10 cellular contexts compared by ENCODE assay signal in the genomic region with DNA sequence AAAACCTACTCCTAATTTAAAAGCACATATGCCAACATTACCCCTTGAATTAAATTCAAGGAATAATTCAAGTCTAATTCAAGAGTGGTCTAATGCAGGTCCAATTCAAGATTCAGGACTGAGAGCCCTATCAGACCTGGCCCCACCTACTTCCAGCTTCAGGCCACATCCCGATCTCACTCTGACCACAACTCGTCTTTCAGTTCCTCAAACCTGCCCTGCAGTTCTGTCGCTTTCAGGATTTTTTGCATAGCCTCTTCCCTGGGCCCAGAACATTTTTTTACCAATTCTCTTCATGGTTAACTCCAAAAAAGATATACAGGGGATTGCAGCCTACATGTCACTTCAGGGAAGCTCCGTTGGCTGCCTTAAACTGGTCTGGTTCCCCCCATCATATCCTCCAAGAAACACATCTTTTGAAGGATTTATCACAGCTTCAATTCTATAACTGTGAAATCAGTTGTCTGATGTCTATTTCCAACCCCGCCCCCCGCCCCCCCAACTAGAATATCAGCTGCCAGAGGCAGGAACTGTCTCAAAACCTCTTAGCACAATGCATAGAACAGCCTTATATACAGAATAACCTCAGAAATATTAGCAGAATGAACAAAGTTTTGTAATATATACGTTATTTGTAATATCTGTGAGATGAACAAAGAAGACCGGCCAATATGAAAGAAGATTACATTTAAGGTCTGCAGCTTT. TPM values are rescaled to one million over a fixed set of nuclear protein-coding genes. Genes with fewer than 3 reads are reported as not detected.
DNase-seq lines count a peak whose midpoint lies in the region; ATAC-seq and TF ChIP-seq lines count a peak whose summit lies in the region.
"Had no signal": no experiment of that assay in that cellular context is flagged by ENCODE, and none has a peak within 500 bp of the region (broad histone marks: within the 10 kb centered on the region; RNA-seq: fewer than 3 reads in every experiment).

No MANE protein-coding gene starts in this region.

- H3K4me3 Mint-ChIP-seq in immature natural killer cell = peak overlapping the region; percentile 40 to 81 (median 65)
- no peak overlapping the region for H3K4me3 Mint-ChIP-seq in activated T-cell treated with anti-CD3 and anti-CD28 coated beads, Interleukin-2, amount 50 U/mL, for 4 hours

- H3K9ac ChIP-seq in MM.1S (ENCODE audit: low read length) = no peak overlapping the region

- H3K27ac ChIP-seq in MM.1S (ENCODE audit: low read length) = peak overlapping the region; percentile 46; the same call in 1 of the 2 replicates

- H3F3A ChIP-seq in MM.1S (ENCODE audit: insufficient read depth, low read length) = peaks cover 9% of the 10 kb centered on the region

- peaks cover 0 to 5% (median 0%) of the 10 kb centered on the region in 3 donors for H3K36me3 Mint-ChIP-seq in immature natural killer cell
- H3K36me3 Mint-ChIP-seq in activated T-cell treated with anti-CD3 and anti-CD28 coated beads, Interleukin-2, amount 50 U/mL, for 4 hours (ENCODE audit: insufficient read depth) = peaks cover 13% of the 10 kb centered on the region

- TF ChIP-seq CTCF in MM.1S (IDR thresholded peaks at IDR 0.05; ENCODE audit: low read length) = no peak

- H3K9me3 ChIP-seq in MM.1S (replicated peaks; ENCODE audit: insufficient read depth, low read length) = no peaks in the 10 kb centered on the region

- H2AFZ ChIP-seq in MM.1S (ENCODE audit: low read length) = no peak overlapping the region

- ATAC-seq in GM18519 (IDR thresholded peaks at IDR 0.05; ENCODE audit: low FRiP score, unreplicated experiment) = peak; percentile 74
- no peak for ATAC-seq in activated T-cell treated with anti-CD3 and anti-CD28 coated beads, Interleukin-2, amount 50 U/mL, for 4 hours

- H3K27ac Mint-ChIP-seq in immature natural killer cell = peak overlapping the region in 4 of 6 donors; percentile 8 to 73 (median 42)

- DNase-seq in H7 = peak; percentile 33
- DNase-seq in MM.1S = peak; percentile 79
- peak in 2 of 3 donors; percentile 35 for DNase-seq in immature natural killer cell
- DNase-seq in NCI-H226 = no peak
- no peak for DNase-seq in NCI-H524 (lab: John Stamatoyannopoulos, UW)
- no peak for DNase-seq in stimulated activated CD4-positive, alpha-beta T cell treated with anti-CD3 and anti-CD28 coated beads, Interleukin-12 subunit alpha, Interleukin-12 subunit beta, amount 100 ng/mL, for 4 hours
- DNase-seq in activated T-cell treated with anti-CD3 and anti-CD28 coated beads, Interleukin-2, amount 50 U/mL, for 4 hours = no peak
- DNase-seq: left cardiac atrium had no signal

- H3K36me3 ChIP-seq in H7 (replicated peaks; ENCODE audit: control insufficient read depth, insufficient read depth, low read length) (peaks cover 2% of the 10 kb centered on the region; the same call in 1 of the 2 replicates), MM.1S (replicated peaks; ENCODE audit: insufficient read depth, low read length) (no peaks in the 10 kb centered on the region)

- H3K9me3 Mint-ChIP-seq in immature natural killer cell = no peaks in the 10 kb centered on the region
- H3K9me3 Mint-ChIP-seq in activated T-cell treated with anti-CD3 and anti-CD28 coated beads, Interleukin-2, amount 50 U/mL, for 4 hours = no peaks in the 10 kb centered on the region
- H3K9me3 Mint-ChIP-seq: activated naive CD4-positive, alpha-beta T cell treated with anti-CD3 and anti-CD28 coated beads, Interleukin-2, amount 50 U/mL, for 24 hours had no signal

- no peak overlapping the region for H3K4me3 ChIP-seq in H7 (ENCODE audit: insufficient read depth, low read depth, low read length)
- H3K4me3 ChIP-seq in MM.1S (ENCODE audit: low read length) = peak overlapping the region; percentile 11; the same call in 1 of the 2 replicates

- H3K9me2 ChIP-seq in MM.1S (replicated peaks; ENCODE audit: insufficient read depth, low read length) = no peaks in the 10 kb centered on the region

- peak overlapping the region; percentile 70 for H3K4me2 ChIP-seq in MM.1S (ENCODE audit: low read depth, low read length)

- H3K27me3 Mint-ChIP-seq in immature natural killer cell (ENCODE audit: low read depth in 3 of 3) = no peaks in the 10 kb centered on the region
- no peaks in the 10 kb centered on the region for H3K27me3 Mint-ChIP-seq in activated T-cell treated with anti-CD3 and anti-CD28 coated beads, Interleukin-2, amount 50 U/mL, for 4 hours (ENCODE audit: low read depth)
- H3K27me3 Mint-ChIP-seq: activated naive CD4-positive, alpha-beta T cell treated with anti-CD3 and anti-CD28 coated beads, Interleukin-2, amount 50 U/mL, for 24 hours had no signal

- peaks cover 23% of the 10 kb centered on the region for H3K4me1 ChIP-seq in MM.1S (ENCODE audit: low read length)

- H3K79me2 ChIP-seq in MM.1S (ENCODE audit: low read length) = peaks cover 71% of the 10 kb centered on the region

- H4K20me1 ChIP-seq in MM.1S (ENCODE audit: insufficient read depth, low read length) = peaks cover 4% of the 10 kb centered on the region; the same call in 1 of the 2 replicates

- H3K4me1 Mint-ChIP-seq in immature natural killer cell = peaks cover 77 to 86% of the 10 kb centered on the region in 2 donors
- H3K4me1 Mint-ChIP-seq in activated T-cell treated with anti-CD3 and anti-CD28 coated beads, Interleukin-2, amount 50 U/mL, for 4 hours (ENCODE audit: low read depth) = peaks cover 85% of the 10 kb centered on the region

- H3K27me3 ChIP-seq in H7 (ENCODE audit: control insufficient read depth, insufficient read depth, low read length) = no peaks in the 10 kb centered on the region
- H3K27me3 ChIP-seq in MM.1S (replicated peaks; ENCODE audit: insufficient read depth, low read length) = no peaks in the 10 kb centered on the region

RNA-seq across cellular contexts. Expression of a gene that starts 20.8 kb away (rescaled TPM):
- 22.0 and 27.7 TPM in 2 replicates for total RNA-seq in H7 (2014; rRNA removed; shearing (Covaris generic))
- polyA plus RNA-seq in immature natural killer cell = 1 to 10 TPM; 1.6 to 3.5 (median 1.8) TPM
- total RNA-seq in activated T-cell treated with anti-CD3 and anti-CD28 coated beads, Interleukin-2, amount 50 U/mL, for 4 hours = 10 to 100 TPM; 40.0 to 44.3 (median 40.9) TPM

Comparison
In these comparisons a context has a peak if more than half of its experiments do, and no peak if none do; other contexts are left out.
1. DNase-seq: peak in H7 (single experiment), MM.1S (single experiment) and immature natural killer cell (2 of 3); none in NCI-H226 (single experiment), NCI-H524 (0 of 2), stimulated activated CD4-positive, alpha-beta T cell treated with anti-CD3 and anti-CD28 coated beads, Interleukin-12 subunit alpha, Interleukin-12 subunit beta, amount 100 ng/mL, for 4 hours (single experiment) and activated T-cell treated with anti-CD3 and anti-CD28 coated beads, Interleukin-2, amount 50 U/mL, for 4 hours (single experiment).